16 cellular contexts compared by ENCODE assay signal in genomic region chr7:47505317-47506007, GRCh38.
"Had no signal": no experiment of that assay in that cellular context is flagged by ENCODE, and none has a peak within 500 bp of the region (broad histone marks: within the 10 kb centered on the region; RNA-seq: fewer than 3 reads in every experiment).

No MANE protein-coding gene starts in this region.

- H3K36me3 ChIP-seq: adrenal gland, right atrium auricular region, tibial artery had no signal

- H3K9me3 Mint-ChIP-seq: activated T-helper 17 cell treated with anti-CD3 and anti-CD28 coated beads, Interleukin-2, amount 50 U/mL, for 72 hours; natural killer cell; stimulated activated effector memory CD8-positive, alpha-beta T cell treated with anti-CD3 and anti-CD28 coated beads, Interleukin-12 subunit alpha, Interleukin-12 subunit beta, amount 100 ng/mL, for 72 hours had no signal

- H3K9ac ChIP-seq: parathyroid adenoma had no signal

- H3K36me3 Mint-ChIP-seq: immature natural killer cell; natural killer cell; stimulated activated effector memory CD8-positive, alpha-beta T cell treated with anti-CD3 and anti-CD28 coated beads, Interleukin-12 subunit alpha, Interleukin-12 subunit beta, amount 100 ng/mL, for 72 hours had no signal

- H3K4me3 ChIP-seq: adrenal gland, dorsolateral prefrontal cortex, right atrium auricular region, tibial artery had no signal

- ATAC-seq: activated T-helper 17 cell treated with anti-CD3 and anti-CD28 coated beads, Interleukin-2, amount 50 U/mL, for 72 hours; esophagus mucosa; natural killer cell; stimulated activated effector memory CD8-positive, alpha-beta T cell treated with anti-CD3 and anti-CD28 coated beads, Interleukin-12 subunit alpha, Interleukin-12 subunit beta, amount 100 ng/mL, for 72 hours; T-helper 17 cell had no signal

- DNase-seq: activated CD4-positive, alpha-beta T cell treated with anti-CD3 and anti-CD28 coated beads, Interleukin-2, amount 50 U/mL, for 1 hour; activated naive CD4-positive, alpha-beta T cell treated with anti-CD3 and anti-CD28 coated beads, Interleukin-2, amount 50 U/mL, for 16 hours; activated T-cell treated with anti-CD3 and anti-CD28 coated beads for 4 hours; adrenal gland; cerebellar nuclear complex; immature natural killer cell; natural killer cell; small intestine; T-helper 17 cell had no signal

- H3K4me3 Mint-ChIP-seq: activated T-helper 17 cell treated with anti-CD3 and anti-CD28 coated beads, Interleukin-2, amount 50 U/mL, for 72 hours; immature natural killer cell; natural killer cell; stimulated activated effector memory CD8-positive, alpha-beta T cell treated with anti-CD3 and anti-CD28 coated beads, Interleukin-12 subunit alpha, Interleukin-12 subunit beta, amount 100 ng/mL, for 72 hours; T-helper 17 cell had no signal

- H3K27me3 ChIP-seq: adrenal gland, right atrium auricular region, tibial artery had no signal

- H3K4me1 Mint-ChIP-seq: activated T-helper 17 cell treated with anti-CD3 and anti-CD28 coated beads, Interleukin-2, amount 50 U/mL, for 72 hours; immature natural killer cell; natural killer cell; stimulated activated effector memory CD8-positive, alpha-beta T cell treated with anti-CD3 and anti-CD28 coated beads, Interleukin-12 subunit alpha, Interleukin-12 subunit beta, amount 100 ng/mL, for 72 hours; T-helper 17 cell had no signal

- H2AFZ ChIP-seq: parathyroid adenoma had no signal

- H3K27ac ChIP-seq: dorsolateral prefrontal cortex, parathyroid adenoma, right atrium auricular region had no signal

- H3K27ac Mint-ChIP-seq: activated T-helper 17 cell treated with anti-CD3 and anti-CD28 coated beads, Interleukin-2, amount 50 U/mL, for 72 hours; immature natural killer cell; natural killer cell; stimulated activated effector memory CD8-positive, alpha-beta T cell treated with anti-CD3 and anti-CD28 coated beads, Interleukin-12 subunit alpha, Interleukin-12 subunit beta, amount 100 ng/mL, for 72 hours; T-helper 17 cell had no signal

- H3K9me3 ChIP-seq: adrenal gland, right atrium auricular region, tibial artery had no signal
